14 cellular contexts compared by ENCODE assay signal in genomic region chr20:48653706-48654051, GRCh38.
DNase-seq lines count a peak whose midpoint lies in the region; ATAC-seq and TF ChIP-seq lines count a peak whose summit lies in the region.
"Had no signal": no experiment of that assay in that cellular context is flagged by ENCODE, and none has a peak within 500 bp of the region (broad histone marks: within the 10 kb centered on the region; RNA-seq: fewer than 3 reads in every experiment).

No MANE protein-coding gene starts in this region.

- H3K9me3 Mint-ChIP-seq in activated T-cell treated with anti-CD3 and anti-CD28 coated beads, Interleukin-2, amount 50 U/mL, for 24 hours = no peaks in the 10 kb centered on the region

- TF ChIP-seq CTCF in prostate gland (IDR thresholded peaks at IDR 0.05) = no peak

- H3K27me3 ChIP-seq in right cardiac atrium (ENCODE audit: control insufficient read depth, insufficient read depth) = no peaks in the 10 kb centered on the region
- no peaks in the 10 kb centered on the region for H3K27me3 ChIP-seq in prostate gland (replicated peaks; ENCODE audit: insufficient read depth)
- H3K27me3 ChIP-seq: BLaER1 treated with 17β-estradiol and CSF1 and Interleukin-3, amounts not matched to agents 10 nM and 100 nM had no signal

- no peaks in the 10 kb centered on the region for H3K27me3 Mint-ChIP-seq in activated T-cell treated with anti-CD3 and anti-CD28 coated beads, Interleukin-2, amount 50 U/mL, for 24 hours
- H3K27me3 Mint-ChIP-seq: CD4-positive, CD25-positive, alpha-beta regulatory T cell had no signal

- no peaks in the 10 kb centered on the region for H3K9me3 ChIP-seq in right cardiac atrium (ENCODE audit: control insufficient read depth, low read length)
- H3K9me3 ChIP-seq in prostate gland = no peaks in the 10 kb centered on the region
- H3K9me3 ChIP-seq: BLaER1 treated with 17β-estradiol and CSF1 and Interleukin-3, amounts not matched to agents 10 nM and 100 nM had no signal

- ATAC-seq in Right ventricle myocardium inferior (no peak), right cardiac atrium (no peak)

- intact Hi-C loops in Right ventricle myocardium inferior (cut with DNase I) (no loop called here), right cardiac atrium (cut with DNase I) (no loop called here), prostate gland (cut with DNase I) (no loop called here)

- H3K4me1 ChIP-seq in right cardiac atrium (ENCODE audit: control insufficient read depth, insufficient read depth, low read length) (no peaks in the 10 kb centered on the region), prostate gland (replicated peaks) (peaks cover 5% of the 10 kb centered on the region)

- H3K4me3 ChIP-seq in right cardiac atrium (ENCODE audit: low read length) (no peak overlapping the region), prostate gland (no peak overlapping the region)
- H3K4me3 ChIP-seq: BLaER1 treated with 17β-estradiol and CSF1 and Interleukin-3, amounts not matched to agents 10 nM and 100 nM; GM23248 had no signal

- H3K4me1 Mint-ChIP-seq in activated T-cell treated with anti-CD3 and anti-CD28 coated beads, Interleukin-2, amount 50 U/mL, for 24 hours (ENCODE audit: low read depth) = peaks cover 2% of the 10 kb centered on the region

- no peak overlapping the region for H3K27ac Mint-ChIP-seq in activated T-cell treated with anti-CD3 and anti-CD28 coated beads, Interleukin-2, amount 50 U/mL, for 24 hours
- H3K27ac Mint-ChIP-seq: CD4-positive, CD25-positive, alpha-beta regulatory T cell had no signal

- WGBS in right cardiac atrium = 96% methylated on average over 10 of the region's 10 CpGs
- WGBS in prostate gland = 89% methylated on average over 10 of the region's 10 CpGs

- no peak for TF ChIP-seq POLR2A in prostate gland (IDR thresholded peaks at IDR 0.05)

- H3K4me3 Mint-ChIP-seq in activated T-cell treated with anti-CD3 and anti-CD28 coated beads, Interleukin-2, amount 50 U/mL, for 24 hours = no peak overlapping the region
- H3K4me3 Mint-ChIP-seq: CD4-positive, CD25-positive, alpha-beta regulatory T cell had no signal

- H3K27ac ChIP-seq in right cardiac atrium (ENCODE audit: low read length) (no peak overlapping the region), cingulate gyrus (ENCODE audit: low read depth, low read length) (peak overlapping the region; percentile 90), prostate gland (no peak overlapping the region)
- H3K27ac ChIP-seq: 22Rv1; BLaER1 treated with 17β-estradiol and CSF1 and Interleukin-3, amounts not matched to agents 10 nM and 100 nM; GM23248 had no signal

- peaks cover 99% of the 10 kb centered on the region for H3K36me3 Mint-ChIP-seq in activated T-cell treated with anti-CD3 and anti-CD28 coated beads, Interleukin-2, amount 50 U/mL, for 24 hours (ENCODE audit: low read depth)

- no peaks in the 10 kb centered on the region for H3K36me3 ChIP-seq in prostate gland

- peak; percentile 21 for DNase-seq in Right ventricle myocardium inferior (ENCODE audit: missing footprints)
- no peak for DNase-seq in right cardiac atrium
- peak; percentile 26 for DNase-seq in midbrain (lab: John Stamatoyannopoulos, UW)
- DNase-seq in NCI-H1694 treated with DMSO at 0.1 percent for 48 hours (lab: John Stamatoyannopoulos, UW) = no peak
- DNase-seq in NCI-H345 treated with DMSO at 0.1 percent for 48 hours (lab: John Stamatoyannopoulos, UW; ENCODE audit: unreplicated experiment) = no peak
- no peak for DNase-seq in prostate gland (ENCODE audit: low spot score)
- DNase-seq in activated T-cell treated with anti-CD3 and anti-CD28 coated beads, Interleukin-2, amount 50 U/mL, for 24 hours = no peak
- DNase-seq: ACHN; CD4-positive, CD25-positive, alpha-beta regulatory T cell; DMS53; GM23248 had no signal

Comparison
In these comparisons a context has a peak if more than half of its experiments do, and no peak if none do; other contexts are left out.
1. DNase-seq: peak in Right ventricle myocardium inferior (single experiment) and midbrain (single experiment); none in right cardiac atrium (0 of 3), NCI-H1694 treated with DMSO at 0.1 percent for 48 hours (single experiment), NCI-H345 treated with DMSO at 0.1 percent for 48 hours (single experiment), prostate gland (single experiment) and activated T-cell treated with anti-CD3 and anti-CD28 coated beads, Interleukin-2, amount 50 U/mL, for 24 hours (single experiment).